13 cellular contexts compared by ENCODE assay signal in the genomic region with DNA sequence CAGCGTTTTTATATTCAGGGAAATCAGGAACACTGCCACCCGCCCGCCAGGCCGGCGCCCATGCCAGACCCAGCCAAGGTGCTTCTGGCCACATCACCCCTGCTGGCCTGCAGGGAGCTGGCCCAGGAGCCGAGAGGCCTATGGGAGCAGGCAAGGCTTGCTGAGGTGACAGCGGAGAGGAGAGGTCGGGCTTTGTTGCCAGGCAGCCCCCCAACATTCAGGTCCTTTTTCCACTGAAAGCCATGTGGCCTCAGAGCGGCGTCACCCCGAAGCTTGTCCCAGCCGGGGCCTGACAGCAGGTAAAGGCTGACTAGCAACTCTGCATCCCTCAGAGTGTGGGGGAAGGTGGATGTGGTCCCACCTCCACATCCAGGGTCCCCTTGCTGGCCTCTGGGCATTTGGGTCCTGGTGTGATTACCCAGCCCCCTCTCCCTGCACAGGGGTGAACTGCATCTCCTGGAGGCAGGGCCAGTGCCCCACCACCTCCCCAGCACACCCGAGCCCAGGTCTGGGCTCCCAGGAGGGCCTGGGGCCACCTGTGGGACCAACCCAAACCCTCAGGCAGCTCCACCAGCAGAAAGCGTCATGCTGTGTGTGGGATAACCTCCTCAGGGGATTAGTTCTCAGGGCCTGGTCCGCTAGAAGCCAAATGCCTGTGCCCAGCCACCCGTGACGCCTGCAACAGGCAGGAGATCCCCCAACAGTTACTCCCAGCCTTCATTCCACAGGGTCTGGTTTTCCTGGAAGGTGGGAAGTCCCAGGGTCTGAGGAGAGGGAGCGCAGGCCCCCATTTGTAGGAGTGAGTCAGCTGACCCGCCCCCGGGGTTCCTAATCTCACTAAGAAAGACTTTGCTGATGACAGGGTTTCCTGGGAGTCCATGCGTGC. TPM values are rescaled to one million over a fixed set of nuclear protein-coding genes. Genes with fewer than 3 reads are reported as not detected.
DNase-seq lines count a peak whose midpoint lies in the region; FAIRE-seq and TF ChIP-seq lines count a peak whose summit lies in the region.
"Had no signal": no experiment of that assay in that cellular context is flagged by ENCODE, and none has a peak within 500 bp of the region (broad histone marks: within the 10 kb centered on the region; RNA-seq: fewer than 3 reads in every experiment).

A gene (plus strand): TSS at position 869 of the 886 bp plus-strand sequence. CDS start 54 bp downstream, outside the sequence.

- no peak for TF ChIP-seq CTCF in BE2C (IDR thresholded peaks at IDR 0.05; ENCODE audit: low read depth, low read length)
- TF ChIP-seq CTCF in D721Med (IDR thresholded peaks at IDR 0.05; ENCODE audit: insufficient read depth, missing control alignments), result no peak
- no peak for TF ChIP-seq CTCF in prostate gland (IDR thresholded peaks at IDR 0.05)

- no peak for FAIRE-seq in D721Med (lab: Jason Lieb, UNC)
- FAIRE-seq: frontal cortex, H54 had no signal

- WGBS in prostate gland, result 66% methylated on average over 21 of the region's 21 CpGs

- H3K27me3 ChIP-seq in BE2C (no peaks in the 10 kb centered on the region), prostate gland (replicated peaks; ENCODE audit: insufficient read depth) (no peaks in the 10 kb centered on the region)

- peak; percentile 42 for DNase-seq in BE2C
- peak; percentile 73 for DNase-seq in D721Med (ENCODE audit: insufficient read length, low spot score)
- DNase-seq in astrocyte of the hippocampus (ENCODE audit: low read depth, low spot score), result peak; percentile 23
- peak; percentile 73 for DNase-seq in mesenteric fat pad (ENCODE audit: low spot score)
- DNase-seq in stimulated activated CD4-positive, alpha-beta T cell treated with anti-CD3 and anti-CD28 coated beads, Interleukin-2, amount 100 ng/mL, for 48 hours, result no peak
- DNase-seq in activated CD4-positive, CD25-positive, alpha-beta regulatory T cell (lab: John Stamatoyannopoulos, UW), result no peak
- no peak for DNase-seq in prostate gland (ENCODE audit: low spot score)
- DNase-seq in activated T-cell treated with anti-CD3 and anti-CD28 coated beads, Interleukin-2, amount 50 U/mL, for 1 hour, result no peak
- DNase-seq: NCI-H1105 treated with DMSO at 0.1 percent for 48 hours, NCI-H69, SHP77 treated with DMSO at 0.1 percent for 48 hours had no signal

- TF ChIP-seq POLR2A in prostate gland (IDR thresholded peaks at IDR 0.05), result no peak

- peaks cover 7% of the 10 kb centered on the region for H3K9me3 ChIP-seq in BE2C
- H3K9me3 ChIP-seq in prostate gland, result no peaks in the 10 kb centered on the region

- no peaks in the 10 kb centered on the region for H3K36me3 ChIP-seq in BE2C
- no peaks in the 10 kb centered on the region for H3K36me3 ChIP-seq in prostate gland

- no peak within 1 kb of the TSS for H3K27ac ChIP-seq in prostate gland

- intact Hi-C loops in prostate gland (cut with DNase I), result no loop called here

- H3K4me3 ChIP-seq in BE2C (ENCODE audit: low read depth, low read length), result no peak within 1 kb of the TSS
- no peak within 1 kb of the TSS for H3K4me3 ChIP-seq in prostate gland

- H3K4me1 ChIP-seq in BE2C, result no peaks in the 10 kb centered on the region
- H3K4me1 ChIP-seq in prostate gland (replicated peaks), result no peaks in the 10 kb centered on the region

RNA-seq across cellular contexts. Expression of the gene that starts here (rescaled TPM):
- polyA plus RNA-seq in BE2C (2012; ENCODE audit: insufficient read depth, insufficient read length, low read depth), result 4.8 TPM
- total RNA-seq in mesenteric fat pad (2.9 TPM), prostate gland (1 to 10 TPM; 8.0 to 9.3 TPM)

Comparison
In these comparisons a context has a peak if more than half of its experiments do, and no peak if none do; other contexts are left out.
1. DNase-seq: peak in BE2C (single experiment), D721Med (single experiment), astrocyte of the hippocampus (single experiment) and mesenteric fat pad (single experiment); none in stimulated activated CD4-positive, alpha-beta T cell treated with anti-CD3 and anti-CD28 coated beads, Interleukin-2, amount 100 ng/mL, for 48 hours (0 of 2), activated CD4-positive, CD25-positive, alpha-beta regulatory T cell (0 of 4), prostate gland (single experiment) and activated T-cell treated with anti-CD3 and anti-CD28 coated beads, Interleukin-2, amount 50 U/mL, for 1 hour (single experiment).